17 cellular contexts compared by ENCODE assay signal in genomic region chr1:151425103-151425502, GRCh38. TPM values are rescaled to one million over a fixed set of nuclear protein-coding genes. Genes with fewer than 3 reads are reported as not detected.
"Had no signal": no experiment of that assay in that cellular context is flagged by ENCODE, and none has a peak within 500 bp of the region (broad histone marks: within the 10 kb centered on the region; RNA-seq: fewer than 3 reads in every experiment).

No MANE protein-coding gene starts in this region.

- H3K9me3 Mint-ChIP-seq: activated naive CD4-positive, alpha-beta T cell treated with anti-CD3 and anti-CD28 coated beads, Interleukin-2, amount 50 U/mL, for 24 hours; effector memory CD8-positive, alpha-beta T cell; neural crest cell had no signal

- DNase-seq: activated CD4-positive, alpha-beta T cell treated with anti-CD3 and anti-CD28 coated beads, Interleukin-2, amount 50 U/mL, for 1 hour; dermis blood vessel endothelial cell; effector memory CD8-positive, alpha-beta T cell; foreskin keratinocyte; glutamatergic neuron; hypothalamus; stimulated activated CD4-positive, alpha-beta T cell treated with anti-CD3 and anti-CD28 coated beads, Interleukin-12 subunit alpha, Interleukin-12 subunit beta, amount 100 ng/mL, for 4 hours; stimulated activated CD4-positive, alpha-beta T cell treated with anti-CD3 and anti-CD28 coated beads, Interleukin-1b, Interleukin-23, amount 100 ng/mL, for 48 hours; stimulated activated CD8-positive, alpha-beta memory T cell treated with anti-CD3 and anti-CD28 coated beads, Interleukin-4, amount 100 ng/mL, for 48 hours; stimulated activated naive CD4-positive, alpha-beta T cell; substantia nigra; T1000 had no signal

- H3K27me3 Mint-ChIP-seq: activated naive CD4-positive, alpha-beta T cell treated with anti-CD3 and anti-CD28 coated beads, Interleukin-2, amount 50 U/mL, for 24 hours; effector memory CD8-positive, alpha-beta T cell had no signal

- H3K4me3 Mint-ChIP-seq: activated naive CD4-positive, alpha-beta T cell treated with anti-CD3 and anti-CD28 coated beads, Interleukin-2, amount 50 U/mL, for 24 hours; effector memory CD8-positive, alpha-beta T cell; neural crest cell had no signal

- ATAC-seq: effector memory CD8-positive, alpha-beta T cell; foreskin keratinocyte; left lobe of liver had no signal

- H3K4me1 Mint-ChIP-seq: activated naive CD4-positive, alpha-beta T cell treated with anti-CD3 and anti-CD28 coated beads, Interleukin-2, amount 50 U/mL, for 24 hours; neural crest cell had no signal

RNA-seq across cellular contexts. Expression of gene SELENBP1, which starts 52.6 kb away (rescaled TPM):
- total RNA-seq: activated CD8-positive, alpha-beta memory T cell treated with anti-CD3 and anti-CD28 coated beads for 36 hours; mononuclear cell had no signal
